In genomic region chr22:38941488-38941987, GRCh38 we compare ENCODE assay signal across 8 cellular contexts. TPM values are rescaled to one million over a fixed set of nuclear protein-coding genes. Genes with fewer than 3 reads are reported as not detected.
A peak's percentile ranks its signal among the peaks of the same experiment; 100 is the strongest.
DNase-seq lines count a peak whose midpoint lies in the region; ATAC-seq lines count a peak whose summit lies in the region.

No MANE protein-coding gene starts in this region.

- peaks cover 4% of the 10 kb centered on the region for H3K9me3 Mint-ChIP-seq in activated CD4-positive, alpha-beta T cell treated with anti-CD3 and anti-CD28 coated beads, Interleukin-2, amount 10 ng/mL, durations not matched to agents 24 days and 14 days
- H3K9me3 Mint-ChIP-seq in naive thymus-derived CD8-positive, alpha-beta T cell = no peaks in the 10 kb centered on the region

- DNase-seq in activated CD4-positive, alpha-beta T cell treated with anti-CD3 and anti-CD28 coated beads, Interleukin-2, amount 10 ng/mL, durations not matched to agents 24 days and 14 days = peak; percentile 82
- DNase-seq in naive thymus-derived CD8-positive, alpha-beta T cell = no peak
- no peak for DNase-seq in foreskin melanocyte
- no peak for DNase-seq in HPDE6-E6E7 (ENCODE audit: extremely low spot score)
- no peak for DNase-seq in midbrain (lab: John Stamatoyannopoulos, UW)
- DNase-seq in epidermal melanocyte (ENCODE audit: insufficient read length, low spot score) = no peak

- H3K4me1 Mint-ChIP-seq in activated CD4-positive, alpha-beta T cell treated with anti-CD3 and anti-CD28 coated beads, Interleukin-2, amount 10 ng/mL, durations not matched to agents 24 days and 14 days = peaks cover 47% of the 10 kb centered on the region
- H3K4me1 Mint-ChIP-seq in naive thymus-derived CD8-positive, alpha-beta T cell = peaks cover 19 to 30% (median 20%) of the 10 kb centered on the region in 4 donors

- peak overlapping the region; percentile 92 for H3K27ac Mint-ChIP-seq in activated CD4-positive, alpha-beta T cell treated with anti-CD3 and anti-CD28 coated beads, Interleukin-2, amount 10 ng/mL, durations not matched to agents 24 days and 14 days
- H3K27ac Mint-ChIP-seq in naive thymus-derived CD8-positive, alpha-beta T cell = peak overlapping the region in 3 of 10 donors; percentile 17 to 51 (median 27)

- no peaks in the 10 kb centered on the region for H3K36me3 Mint-ChIP-seq in activated CD4-positive, alpha-beta T cell treated with anti-CD3 and anti-CD28 coated beads, Interleukin-2, amount 10 ng/mL, durations not matched to agents 24 days and 14 days (ENCODE audit: low read depth)
- H3K36me3 Mint-ChIP-seq in naive thymus-derived CD8-positive, alpha-beta T cell = peaks cover 0 to 4% (median 0%) of the 10 kb centered on the region in 3 donors

- peaks cover 25% of the 10 kb centered on the region for H3K27me3 Mint-ChIP-seq in activated CD4-positive, alpha-beta T cell treated with anti-CD3 and anti-CD28 coated beads, Interleukin-2, amount 10 ng/mL, durations not matched to agents 24 days and 14 days
- H3K27me3 Mint-ChIP-seq in naive thymus-derived CD8-positive, alpha-beta T cell = peaks cover 26 to 66% (median 53%) of the 10 kb centered on the region in 5 donors

- H3K4me3 Mint-ChIP-seq in activated CD4-positive, alpha-beta T cell treated with anti-CD3 and anti-CD28 coated beads, Interleukin-2, amount 10 ng/mL, durations not matched to agents 24 days and 14 days = peak overlapping the region; percentile 75
- H3K4me3 Mint-ChIP-seq in naive thymus-derived CD8-positive, alpha-beta T cell = peak overlapping the region; percentile 46 to 82 (median 75)

- ATAC-seq in GM18520 (IDR thresholded peaks at IDR 0.05; ENCODE audit: unreplicated experiment) (peak; percentile 69), HG02885 (IDR thresholded peaks at IDR 0.05; ENCODE audit: poor library complexity, unreplicated experiment) (peak; percentile 51)
- ATAC-seq in naive thymus-derived CD8-positive, alpha-beta T cell = peak in 1 of 2 donors; percentile 58

- POLR2A ChIA-PET in naive thymus-derived CD8-positive, alpha-beta T cell (lab: Charles Lee) = no interaction called here

- intact Hi-C loops in activated CD4-positive, alpha-beta T cell treated with anti-CD3 and anti-CD28 coated beads, Interleukin-2, amount 10 ng/mL, durations not matched to agents 24 days and 14 days (cut with micrococcal nuclease) = loop anchor here (1.0 to 2.0 kb wide), 6 partner anchors 13 to 325 kb away; no protein-coding TSS in a partner anchor

RNA-seq across cellular contexts. Expression of gene APOBEC3A, which starts 15.9 kb away (rescaled TPM):
- total RNA-seq in activated CD4-positive, alpha-beta T cell treated with anti-CD3 and anti-CD28 coated beads, Interleukin-2, amount 10 ng/mL, durations not matched to agents 24 days and 14 days = not detected in 2 replicates
- total RNA-seq in naive thymus-derived CD8-positive, alpha-beta T cell = not detected
- polyA plus RNA-seq in naive thymus-derived CD8-positive, alpha-beta T cell = not detected

RNA-seq across cellular contexts. Expression of gene APOBEC3B, which starts 40.6 kb away (rescaled TPM):
- total RNA-seq in activated CD4-positive, alpha-beta T cell treated with anti-CD3 and anti-CD28 coated beads, Interleukin-2, amount 10 ng/mL, durations not matched to agents 24 days and 14 days = 25.4 and 26.1 TPM in 2 replicates
- under 1 TPM in 1 of 2 experiments, not detected in 1; 0.47 TPM for total RNA-seq in naive thymus-derived CD8-positive, alpha-beta T cell
- polyA plus RNA-seq in naive thymus-derived CD8-positive, alpha-beta T cell = under 1 TPM in 1 of 3 donors, not detected in 2; 0.14 TPM

Comparison
In these comparisons a context has a peak if more than half of its experiments do, and no peak if none do; other contexts are left out.
1. RNA of gene APOBEC3B, which starts 40.6 kb away (total RNA-seq): 25.4 to 26.1 TPM in activated CD4-positive, alpha-beta T cell treated with anti-CD3 and anti-CD28 coated beads, Interleukin-2, amount 10 ng/mL, durations not matched to agents 24 days and 14 days; 0.47 TPM in naive thymus-derived CD8-positive, alpha-beta T cell; every median in the first group is over 10 times any median in the second.